8 cellular contexts compared by ENCODE assay signal in genomic region chr1:146376309-146376707, GRCh38.
DNase-seq lines count a peak whose midpoint lies in the region; TF ChIP-seq lines count a peak whose summit lies in the region.
"Not testable (repeated sequence)": the region's sequence is repeated elsewhere in the genome, so short reads cannot be mapped to it uniquely, and the experiment has no call there.

No MANE protein-coding gene starts in this region.

- H2AFZ ChIP-seq in SK-N-SH (ENCODE audit: low read depth); fibroblast of lung (ENCODE audit: low read length): not testable (repeated sequence)

- not testable (repeated sequence) for H3K79me2 ChIP-seq in SK-N-SH (ENCODE audit: insufficient read depth); fibroblast of lung (ENCODE audit: control insufficient read depth, insufficient read depth, low read length)

- H3K36me3 Mint-ChIP-seq in nephron (ENCODE audit: low read depth) = not testable (repeated sequence)

- not testable (repeated sequence) for H3K4me1 Mint-ChIP-seq in nephron

- H3K4me3 Mint-ChIP-seq in nephron = peak overlapping the region; percentile 75 to 82 (median 80)

- CTCF ChIA-PET in SK-N-SH (lab: Yijun Ruan, JAX) = not testable (repeated sequence)

- not testable (repeated sequence) for H3K9me3 ChIP-seq in SK-N-SH; fibroblast of lung (ENCODE audit: control insufficient read depth, insufficient read depth, low read depth, low read length)

- H3K36me3 ChIP-seq in SK-N-SH (replicated peaks in 1 of 2; ENCODE audit: control insufficient read depth in 1 of 2, insufficient read depth in 2 of 2, low read length in 1 of 2); fibroblast of lung (ENCODE audit: control insufficient read depth, insufficient read depth, low read length): not testable (repeated sequence)

- WGBS in SK-N-SH (ENCODE audit: low lambda C conversion rate) = under 1% methylated on average over 15 of the region's 27 CpGs

- TF ChIP-seq POLR2A in NB4 (IDR thresholded peaks at IDR 0.05; ENCODE audit: extremely low read depth, insufficient read length) = not testable (repeated sequence)

- peak overlapping the region; percentile 97 to 100 (median 97) for H3K27ac Mint-ChIP-seq in nephron

- not testable (repeated sequence) for H3K27me3 ChIP-seq in SK-N-SH (ENCODE audit: insufficient read depth); fibroblast of lung (ENCODE audit: control insufficient read depth, insufficient read depth, low read length)

- not testable (repeated sequence) for H3K4me1 ChIP-seq in SK-N-SH (ENCODE audit: control insufficient read depth in 1 of 2, insufficient read depth in 2 of 2, low read depth in 1 of 2, low read length in 1 of 2); fibroblast of lung (ENCODE audit: control insufficient read depth, extremely low read depth, insufficient read depth, low read length)

- H3K27me3 Mint-ChIP-seq in nephron (ENCODE audit: low read depth) = not testable (repeated sequence)

- H3F3A ChIP-seq in SK-N-SH (replicated peaks; ENCODE audit: insufficient read depth) = not testable (repeated sequence)

- DNase-seq in DMS153 (lab: John Stamatoyannopoulos, UW) (peak; percentile 79), HCEC 1CT (peak; percentile 68), NB4 (ENCODE audit: low read depth) (peak; percentile 78), fibroblast of lung (ENCODE audit: low read depth in 2 of 2) (peak; percentile 81 to 87)
- DNase-seq in SK-N-SH = not testable (repeated sequence)
- peak; percentile 78 for DNase-seq in activated effector memory CD4-positive, alpha-beta T cell treated with Interleukin-2 at 50 U/mL for 16 hours
- peak; percentile 51 to 70 for DNase-seq in stimulated activated CD8-positive, alpha-beta memory T cell treated with anti-CD3 and anti-CD28 coated beads, Interleukin-4, amount 100 ng/mL, for 4 hours (ENCODE audit: low read depth in 2 of 2, low spot score in 1 of 2)

- not testable (repeated sequence) for H3K9me3 Mint-ChIP-seq in nephron

- TF ChIP-seq CTCF in NB4 (IDR thresholded peaks at IDR 0.05; ENCODE audit: low read depth, low read length); SK-N-SH (IDR thresholded peaks at IDR 0.05); fibroblast of lung (conservative IDR thresholded peaks at IDR 0.05 in 1 of 2, IDR thresholded peaks at IDR 0.05 in 1 of 2; ENCODE audit: low read depth in 1 of 2, low read length in 2 of 2); nephron (IDR thresholded peaks at IDR 0.05; ENCODE audit: unreplicated experiment in 3 of 3): not testable (repeated sequence)

- H3K4me2 ChIP-seq in SK-N-SH = peak overlapping the region; percentile 57; the same call in 1 of the 2 replicates
- H3K4me2 ChIP-seq in fibroblast of lung (ENCODE audit: extremely low read depth, insufficient read depth, low read length) = not testable (repeated sequence)

- not testable (repeated sequence) for H3K9me2 ChIP-seq in SK-N-SH

- POLR2A ChIA-PET in SK-N-SH (lab: Yijun Ruan, JAX) = interaction anchor here (1.0 to 1.7 kb wide), 2 partner anchors 11 to 324 kb away, joined by 3 to 36 read pairs; no protein-coding TSS in a partner anchor

- H3K27ac ChIP-seq in SK-N-SH (ENCODE audit: low read depth in 2 of 2, low read length in 1 of 2) = peak overlapping the region in 1 of 2 experiments; percentile 68; a peak in 2 of 4 replicates
- H3K27ac ChIP-seq in fibroblast of lung (ENCODE audit: insufficient read depth, low read length) = not testable (repeated sequence)

- TF ChIP-seq EP300 in SK-N-SH (IDR thresholded peaks at IDR 0.05; ENCODE audit: borderline replicate concordance in 1 of 2, low read depth in 1 of 2, low read length in 1 of 2) = not testable (repeated sequence)

- not testable (repeated sequence) for TF ChIP-seq RAD21 in SK-N-SH (IDR thresholded peaks at IDR 0.05; ENCODE audit: low read length)

- H3K4me3 ChIP-seq in NB4 (ENCODE audit: low read depth, low read length) (peak overlapping the region; percentile 42), SK-N-SH (ENCODE audit: low read depth in 2 of 2, low read length in 1 of 2) (peak overlapping the region in 1 of 2 experiments; percentile 33; a peak in 2 of 4 replicates), fibroblast of lung (replicated peaks in 1 of 4; ENCODE audit: control extremely low read depth in 1 of 4, insufficient read depth in 1 of 4, low read depth in 3 of 4, low read length in 4 of 4) (peak overlapping the region in 2 of 4 experiments; percentile 10 to 41)

- peak overlapping the region; percentile 59; the same call in 1 of the 2 replicates for H3K9ac ChIP-seq in SK-N-SH
- peak overlapping the region; percentile 46 for H3K9ac ChIP-seq in fibroblast of lung (ENCODE audit: insufficient read depth, low read length)

- H4K20me1 ChIP-seq in SK-N-SH (ENCODE audit: insufficient read depth); fibroblast of lung (ENCODE audit: control insufficient read depth, extremely low read depth, insufficient read depth, low read length): not testable (repeated sequence)

TF ChIP-seq in SK-N-SH, 30 proteins besides CTCF, POLR2A, EP300 and RAD21:
- TF ChIP-seq GABPA (IDR thresholded peaks at IDR 0.05; ENCODE audit: low read depth) (peak; percentile 63), RFX5 (IDR thresholded peaks at IDR 0.05; ENCODE audit: low read length) (peak; percentile 51; the same call in 1 of the 2 replicates), MAX (IDR thresholded peaks at IDR 0.05; ENCODE audit: low read depth) (peak; percentile 53; the same call in 1 of the 2 replicates)
